ENCODE assay signal across 10 cellular contexts in genomic region chr16:56936491-56936890, GRCh38. TPM values are rescaled to one million over a fixed set of nuclear protein-coding genes. Genes with fewer than 3 reads are reported as not detected.
DNase-seq lines count a peak whose midpoint lies in the region; ATAC-seq and TF ChIP-seq lines count a peak whose summit lies in the region.
"Had no signal": no experiment of that assay in that cellular context is flagged by ENCODE, and none has a peak within 500 bp of the region (broad histone marks: within the 10 kb centered on the region; RNA-seq: fewer than 3 reads in every experiment).

No MANE protein-coding gene starts in this region.

- no peak for TF ChIP-seq EP300 in transverse colon (IDR thresholded peaks at IDR 0.05; ENCODE audit: low read depth)

- ATAC-seq in stimulated activated memory B cell treated with anti-CD40 and anti-IgM and Interleukin-4, amounts not matched to agents 10 μg/mL and 1 μg/mL and 100 μg/mL, for 72 hours, result no peak

- no peak for DNase-seq in activated naive CD4-positive, alpha-beta T cell (lab: John Stamatoyannopoulos, UW)
- DNase-seq in coronary artery (ENCODE audit: low spot score) (no peak), vagina (ENCODE audit: extremely low spot score in 2 of 2) (no peak), transverse colon (no peak), DMS114 treated with DMSO at 0.1 percent for 48 hours (lab: John Stamatoyannopoulos, UW; ENCODE audit: unreplicated experiment) (no peak)
- DNase-seq: cortex of kidney, NCI-H446 treated with DMSO at 0.1 percent for 48 hours had no signal

- H3K79me2 ChIP-seq in OCI-LY3 (ENCODE audit: low read length), result peaks cover 91% of the 10 kb centered on the region

- H3K4me1 ChIP-seq in OCI-LY3 (ENCODE audit: low read length) (peaks cover 72% of the 10 kb centered on the region), vagina (peaks cover 44% of the 10 kb centered on the region), transverse colon (peaks cover 0 to 54% (median 26%) of the 10 kb centered on the region in 4 donors)

- peaks cover 86% of the 10 kb centered on the region for H4K20me1 ChIP-seq in OCI-LY3 (ENCODE audit: insufficient read depth, low read length)

- 65 to 74% methylated on average over 5 of the region's 5 CpGs for WGBS in transverse colon (ENCODE audit: low coverage in 1 of 2), 2 donors

- no peak for TF ChIP-seq POLR2A in vagina (IDR thresholded peaks at IDR 0.05)
- TF ChIP-seq POLR2A in transverse colon (IDR thresholded peaks at IDR 0.05), result no peak

- peaks cover 46% of the 10 kb centered on the region for H3K36me3 Mint-ChIP-seq in activated naive CD4-positive, alpha-beta T cell treated with anti-CD3 and anti-CD28 coated beads, Interleukin-2, amount 50 U/mL, for 24 hours
- H3K36me3 Mint-ChIP-seq in stimulated activated memory B cell treated with anti-CD40 and anti-IgM and Interleukin-4, amounts not matched to agents 10 μg/mL and 1 μg/mL and 100 μg/mL, for 72 hours, result peaks cover 86% of the 10 kb centered on the region

- H2AFZ ChIP-seq in OCI-LY3 (ENCODE audit: low read depth, low read length), result no peak overlapping the region

- no peak overlapping the region for H3K27ac ChIP-seq in OCI-LY3 (ENCODE audit: low read length)
- no peak overlapping the region for H3K27ac ChIP-seq in coronary artery
- no peak overlapping the region for H3K27ac ChIP-seq in vagina
- H3K27ac ChIP-seq in transverse colon, result no peak overlapping the region

- H3K27me3 ChIP-seq in OCI-LY3 (ENCODE audit: low read depth, low read length), result no peaks in the 10 kb centered on the region
- no peaks in the 10 kb centered on the region for H3K27me3 ChIP-seq in vagina
- H3K27me3 ChIP-seq in transverse colon, result no peaks in the 10 kb centered on the region

- intact Hi-C loops in vagina (cut with DNase I), result loop anchor here (10.0 kb wide), 1 partner anchor 72 kb away; the partner anchor contains the start of gene SLC12A3
- intact Hi-C loops in transverse colon (cut with DNase I; ENCODE audit: low total_unique reads), result no loop called here

- H3K4me2 ChIP-seq in OCI-LY3 (ENCODE audit: low read length), result peak overlapping the region; percentile 87; the same call in 1 of the 2 replicates

- no peaks in the 10 kb centered on the region for H3K9me3 Mint-ChIP-seq in activated naive CD4-positive, alpha-beta T cell treated with anti-CD3 and anti-CD28 coated beads, Interleukin-2, amount 50 U/mL, for 24 hours
- H3K9me3 Mint-ChIP-seq in stimulated activated memory B cell treated with anti-CD40 and anti-IgM and Interleukin-4, amounts not matched to agents 10 μg/mL and 1 μg/mL and 100 μg/mL, for 72 hours, result no peaks in the 10 kb centered on the region

- H3K4me3 Mint-ChIP-seq in activated naive CD4-positive, alpha-beta T cell treated with anti-CD3 and anti-CD28 coated beads, Interleukin-2, amount 50 U/mL, for 24 hours, result peak overlapping the region; percentile 93
- H3K4me3 Mint-ChIP-seq in stimulated activated memory B cell treated with anti-CD40 and anti-IgM and Interleukin-4, amounts not matched to agents 10 μg/mL and 1 μg/mL and 100 μg/mL, for 72 hours, result peak overlapping the region; percentile 99

- in situ Hi-C loops in transverse colon (cut with MboI; ENCODE audit: low pct_ligation_motif_present in 1 of 4, low pct_unique_long_range_greater_than_20kb in 1 of 4, low sequenced_read_pairs in 3 of 4), result no loop called here

- no peaks in the 10 kb centered on the region for H3K9me3 ChIP-seq in OCI-LY3 (ENCODE audit: insufficient read depth, low read length)
- no peaks in the 10 kb centered on the region for H3K9me3 ChIP-seq in vagina
- H3K9me3 ChIP-seq in transverse colon, result no peaks in the 10 kb centered on the region

- peak overlapping the region; percentile 81 for H3K27ac Mint-ChIP-seq in activated naive CD4-positive, alpha-beta T cell treated with anti-CD3 and anti-CD28 coated beads, Interleukin-2, amount 50 U/mL, for 24 hours
- peak overlapping the region; percentile 99 for H3K27ac Mint-ChIP-seq in stimulated activated memory B cell treated with anti-CD40 and anti-IgM and Interleukin-4, amounts not matched to agents 10 μg/mL and 1 μg/mL and 100 μg/mL, for 72 hours

- H3K36me3 ChIP-seq in OCI-LY3 (replicated peaks; ENCODE audit: low read depth, low read length) (peaks cover 83% of the 10 kb centered on the region), vagina (peaks cover 0 to 67% of the 10 kb centered on the region in 2 donors), transverse colon (peaks cover 0 to 66% (median 29%) of the 10 kb centered on the region in 4 donors)

- H3K27me3 Mint-ChIP-seq in activated naive CD4-positive, alpha-beta T cell treated with anti-CD3 and anti-CD28 coated beads, Interleukin-2, amount 50 U/mL, for 24 hours, result no peaks in the 10 kb centered on the region
- no peaks in the 10 kb centered on the region for H3K27me3 Mint-ChIP-seq in stimulated activated memory B cell treated with anti-CD40 and anti-IgM and Interleukin-4, amounts not matched to agents 10 μg/mL and 1 μg/mL and 100 μg/mL, for 72 hours

- H3K9ac ChIP-seq in OCI-LY3 (ENCODE audit: low read length), result no peak overlapping the region

- peaks cover 60% of the 10 kb centered on the region for H3K4me1 Mint-ChIP-seq in activated naive CD4-positive, alpha-beta T cell treated with anti-CD3 and anti-CD28 coated beads, Interleukin-2, amount 50 U/mL, for 24 hours
- peaks cover 63% of the 10 kb centered on the region for H3K4me1 Mint-ChIP-seq in stimulated activated memory B cell treated with anti-CD40 and anti-IgM and Interleukin-4, amounts not matched to agents 10 μg/mL and 1 μg/mL and 100 μg/mL, for 72 hours

- no peak for TF ChIP-seq CTCF in OCI-LY3 (IDR thresholded peaks at IDR 0.05; ENCODE audit: low read depth, low read length)
- TF ChIP-seq CTCF in coronary artery (IDR thresholded peaks at IDR 0.05), result no peak
- no peak for TF ChIP-seq CTCF in vagina (IDR thresholded peaks at IDR 0.05)
- no peak for TF ChIP-seq CTCF in transverse colon (IDR thresholded peaks at IDR 0.05)

- H3K4me3 ChIP-seq in OCI-LY3 (ENCODE audit: low read length) (no peak overlapping the region), coronary artery (peak overlapping the region; percentile 7), vagina (no peak overlapping the region), transverse colon (peak overlapping the region in 1 of 4 donors; percentile 13)

RNA-seq across cellular contexts. Expression of gene HERPUD1, which starts 4.5 kb away (rescaled TPM):
- 97.7 TPM for total RNA-seq in vagina
- total RNA-seq in transverse colon, result 100 to 1,000 TPM in 3 of 4 donors, 10 to 100 TPM in 1; 64.1 to 335 (median 186) TPM

RNA-seq across cellular contexts. Expression of gene CETP, which starts 25.3 kb away (rescaled TPM):
- total RNA-seq in vagina (not detected), transverse colon (under 1 TPM in 1 of 4 donors, not detected in 3; 0.55 TPM)

RNA-seq across cellular contexts. Expression of gene NLRC5, which starts 52.9 kb away (rescaled TPM):
- 114 TPM for total RNA-seq in vagina
- 100 to 1,000 TPM in 1 of 4 donors, 10 to 100 TPM in 3; 59.4 to 171 (median 73.6) TPM for total RNA-seq in transverse colon
